Comparison of ENCODE assay signal across 8 cellular contexts in the genomic region with DNA sequence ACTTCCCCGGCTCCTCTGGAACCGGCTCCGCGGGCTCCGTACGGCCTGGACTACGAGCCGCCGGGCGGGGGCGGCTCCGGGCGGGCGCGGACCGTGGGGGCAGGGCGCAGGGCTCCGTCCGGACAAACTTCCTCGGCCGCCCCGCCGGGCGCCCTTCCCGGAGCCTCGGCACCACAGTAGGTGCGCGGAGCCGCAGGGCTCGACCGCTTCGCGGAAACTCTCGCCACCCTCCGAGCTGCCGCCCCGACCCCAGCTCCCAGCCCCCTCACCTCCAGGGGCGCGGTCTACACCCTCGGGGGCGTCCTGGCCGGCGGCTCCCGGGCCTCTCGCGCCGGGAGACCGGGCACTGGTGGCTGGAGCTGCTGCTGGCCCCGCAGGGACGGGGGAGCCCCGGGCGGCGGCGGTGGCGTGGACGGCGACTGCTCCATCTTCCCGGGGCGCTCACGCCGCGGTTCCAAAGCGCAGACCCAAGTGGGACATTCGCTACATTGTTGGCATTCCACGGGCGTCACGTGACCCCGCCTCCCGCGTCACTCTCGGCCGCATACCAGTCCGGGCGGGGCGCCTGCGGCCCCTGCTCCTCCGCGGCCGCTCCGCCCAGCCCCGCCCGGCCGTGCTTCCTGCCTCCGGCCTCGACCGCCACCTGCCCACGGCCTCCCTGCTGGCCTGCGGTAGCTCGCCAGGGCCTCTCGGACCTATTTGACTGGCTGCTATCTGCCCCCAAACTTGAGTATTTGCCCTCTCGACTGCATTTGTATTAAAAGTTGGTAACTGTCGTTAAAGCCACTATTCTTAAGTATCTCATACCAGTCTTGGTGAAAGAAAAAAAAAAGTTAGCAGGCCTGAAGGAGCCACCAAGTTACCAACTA. TPM values are rescaled to one million over a fixed set of nuclear protein-coding genes. Genes with fewer than 3 reads are reported as not detected.
A peak's percentile ranks its signal among the peaks of the same experiment; 100 is the strongest.
DNase-seq lines count a peak whose midpoint lies in the region; ATAC-seq and TF ChIP-seq lines count a peak whose summit lies in the region.

Gene LATS2, minus strand, starts transcription at position 510 of the 869 bp plus-strand sequence. CDS start 15,560 bp downstream, outside the sequence.

- peak within 1 kb of the TSS; percentile 100 for H3K27ac ChIP-seq in mesodermal cell (ENCODE audit: low read depth, low read length, severe bottlenecking)

- WGBS in mesodermal cell (ENCODE audit: insufficient coverage in 2 of 2), 2 experiments, result 0% methylated on average over 77 to 79 of the region's 92 CpGs

- peak; percentile 12 for TF ChIP-seq CTCF in AG09309 (IDR thresholded peaks at IDR 0.05; ENCODE audit: control insufficient read depth, insufficient read depth, low read depth, low read length, missing control alignments)
- TF ChIP-seq CTCF in epithelial cell of esophagus (IDR thresholded peaks at IDR 0.05; ENCODE audit: insufficient read depth, low read depth, low read length, missing control alignments), result no peak

- peaks cover 15% of the 10 kb centered on the region for H3K36me3 ChIP-seq in mesodermal cell (ENCODE audit: control insufficient read depth, insufficient read depth, low read length)

- H3K9me3 ChIP-seq in mesodermal cell (ENCODE audit: control insufficient read depth, low read length), result no peaks in the 10 kb centered on the region

- H3K4me1 ChIP-seq in mesodermal cell (ENCODE audit: control insufficient read depth, insufficient read depth, low read length, poor library complexity, severe bottlenecking), result peaks cover 16% of the 10 kb centered on the region

- H3K4me3 ChIP-seq in AG09309 (ENCODE audit: control insufficient read depth, low read depth, low read length) (peak within 1 kb of the TSS; percentile 71), epithelial cell of esophagus (ENCODE audit: low read length) (peak within 1 kb of the TSS; percentile 66), mesodermal cell (ENCODE audit: extremely low read depth, insufficient read depth, low read length, poor library complexity, severe bottlenecking) (peak within 1 kb of the TSS; percentile 82)

- DNase-seq in AG09309 (ENCODE audit: low read depth) (peak; percentile 82), NCI-H774 (lab: John Stamatoyannopoulos, UW) (peak; percentile 44), activated T-cell treated with anti-CD3 and anti-CD28 coated beads for 4 hours (peak; percentile 42), epithelial cell of esophagus (ENCODE audit: low read depth) (peak; percentile 92)
- peak; percentile 57 for DNase-seq in stimulated activated CD8-positive, alpha-beta memory T cell treated with anti-CD3 and anti-CD28 coated beads, Interleukin-4, amount 100 ng/mL, for 24 hours (ENCODE audit: low read depth)

- ATAC-seq in GM18867 (IDR thresholded peaks at IDR 0.05; ENCODE audit: unreplicated experiment), result peak; percentile 96
- ATAC-seq in HG03064 (IDR thresholded peaks at IDR 0.05; ENCODE audit: low read depth, unreplicated experiment), result peak; percentile 83

RNA-seq across cellular contexts. Expression of gene LATS2, which starts in this region (rescaled TPM):
- polyA plus RNA-seq in mesodermal cell (2013, experiment 1 of 2), result 19.8 TPM
- polyA plus RNA-seq in mesodermal cell (2013, experiment 2 of 2), result 18.3 TPM

Comparison
In these comparisons a context has a peak if more than half of its experiments do, and no peak if none do; other contexts are left out.
1. Peak in every context shown above with its lines: DNase-seq, ATAC-seq, H3K4me3 ChIP-seq and H3K27ac ChIP-seq.
2. DNase-seq: peak in every context shown above with its lines; median percentile 92 in epithelial cell of esophagus; 82 in AG09309; 57 in stimulated activated CD8-positive, alpha-beta memory T cell treated with anti-CD3 and anti-CD28 coated beads, Interleukin-4, amount 100 ng/mL, for 24 hours; 44 in NCI-H774; 42 in activated T-cell treated with anti-CD3 and anti-CD28 coated beads for 4 hours.